Comparison of ENCODE assay signal across 23 cellular contexts in genomic region chr11:20042717-20043392, GRCh38.
DNase-seq lines count a peak whose midpoint lies in the region; ATAC-seq, FAIRE-seq and TF ChIP-seq lines count a peak whose summit lies in the region.
"Had no signal": no experiment of that assay in that cellular context is flagged by ENCODE, and none has a peak within 500 bp of the region (broad histone marks: within the 10 kb centered on the region; RNA-seq: fewer than 3 reads in every experiment).

No MANE protein-coding gene starts in this region.

- no peaks in the 10 kb centered on the region for H4K20me1 ChIP-seq in hepatocyte (ENCODE audit: insufficient read depth, poor library complexity, severe bottlenecking)

- H3K9me2 ChIP-seq in hepatocyte (replicated peaks; ENCODE audit: insufficient read depth) = no peaks in the 10 kb centered on the region

- H3K79me2 ChIP-seq in hepatocyte = peaks cover 28% of the 10 kb centered on the region

- H3K4me3 ChIP-seq in heart right ventricle = no peak overlapping the region
- H3K4me3 ChIP-seq in hepatocyte = no peak overlapping the region
- no peak overlapping the region for H3K4me3 ChIP-seq in aorta (ENCODE audit: low read length in 2 of 2)
- H3K4me3 ChIP-seq in small intestine (ENCODE audit: low read depth in 1 of 2, low read length in 2 of 2) = no peak overlapping the region
- H3K4me3 ChIP-seq: K562, SK-N-MC had no signal

- no peak for ATAC-seq in heart right ventricle
- no peak for ATAC-seq in Right ventricle myocardium inferior
- no peak for ATAC-seq in aorta (ENCODE audit: low FRiP score)
- ATAC-seq in HG03442 (IDR thresholded peaks at IDR 0.05; ENCODE audit: unreplicated experiment) = no peak
- ATAC-seq: activated CD8-positive, alpha-beta T cell treated with anti-CD3 and anti-CD28 coated beads for 36 hours; K562 had no signal

- intact Hi-C loops in heart right ventricle (cut with DNase I) = loop anchor here in 1 of 10 donors (10.0 kb wide), 1 partner anchor 68 kb away; no protein-coding TSS in a partner anchor
- intact Hi-C loops in Right ventricle myocardium inferior (cut with DNase I) = no loop called here
- intact Hi-C loops in aorta (cut with DNase I) = no loop called here

- FAIRE-seq in small intestine (lab: Jason Lieb, UNC) = no peak
- FAIRE-seq: frontal cortex, GM12891, K562 had no signal

- H2AFZ ChIP-seq in hepatocyte = no peak overlapping the region

- no peak for TF ChIP-seq CTCF in heart right ventricle (IDR thresholded peaks at IDR 0.05)
- no peak for TF ChIP-seq CTCF in hepatocyte (IDR thresholded peaks at IDR 0.05; ENCODE audit: poor library complexity)

- H3K36me3 ChIP-seq in heart right ventricle = peaks cover 0 to 66% (median 0%) of the 10 kb centered on the region in 9 donors
- no peaks in the 10 kb centered on the region for H3K36me3 ChIP-seq in hepatocyte (replicated peaks; ENCODE audit: insufficient read depth, low read depth)
- H3K36me3 ChIP-seq in aorta (ENCODE audit: control insufficient read depth in 1 of 2, insufficient read depth in 2 of 2, low read length in 1 of 2) = peaks cover 0 to 9% of the 10 kb centered on the region in 2 donors
- H3K36me3 ChIP-seq in small intestine (ENCODE audit: control insufficient read depth in 2 of 2, insufficient read depth in 2 of 2, low read length in 2 of 2) = peaks cover 2% of the 10 kb centered on the region in 2 donors

- H3K27ac ChIP-seq in heart right ventricle (peak overlapping the region in 7 of 10 donors; percentile 10 to 74 (median 23)), hepatocyte (peak overlapping the region; percentile 79), aorta (ENCODE audit: low read depth in 1 of 2, low read length in 2 of 2) (peak overlapping the region; percentile 3 to 24), small intestine (ENCODE audit: low read depth in 1 of 2, low read length in 1 of 2) (no peak overlapping the region)
- H3K27ac ChIP-seq: neutrophil, SK-N-MC had no signal

- no peak for DNase-seq in heart right ventricle
- no peak for DNase-seq in Right ventricle myocardium inferior (ENCODE audit: missing footprints)
- DNase-seq in NCI-H69 (lab: John Stamatoyannopoulos, UW) = peak; percentile 95
- DNase-seq in hepatocyte (ENCODE audit: low spot score) = no peak
- DNase-seq in aorta = no peak
- DNase-seq in small intestine = no peak
- DNase-seq in DMS153 treated with DMSO at 0.1 percent for 48 hours (lab: John Stamatoyannopoulos, UW; ENCODE audit: unreplicated experiment) = no peak
- DNase-seq: activated CD8-positive, alpha-beta T cell treated with anti-CD3 and anti-CD28 coated beads for 36 hours; activated naive CD4-positive, alpha-beta T cell treated with anti-CD3 and anti-CD28 coated beads for 36 hours; activated T-cell treated with anti-CD3 and anti-CD28 coated beads, Interleukin-2, amount 50 U/mL, for 24 hours; CD4-positive, alpha-beta T cell; DMS53; erythroblast; left cardiac atrium; NCI-H2107; NCI-H774; T-helper 9 cell had no signal

- H3K4me1 ChIP-seq in heart right ventricle (peaks cover 5 to 66% (median 18%) of the 10 kb centered on the region in 9 donors), hepatocyte (ENCODE audit: insufficient read depth) (peaks cover 23% of the 10 kb centered on the region), aorta (ENCODE audit: control insufficient read depth in 1 of 2, insufficient read depth in 2 of 2, low read length in 2 of 2) (peaks cover 0 to 5% of the 10 kb centered on the region in 2 donors), small intestine (ENCODE audit: control insufficient read depth in 2 of 2, insufficient read depth in 1 of 2, low read depth in 1 of 2, low read length in 1 of 2) (no peaks in the 10 kb centered on the region)

- 56 to 62% methylated on average over 14 of the region's 14 CpGs for WGBS in heart right ventricle, 2 donors
- 75% methylated on average over 14 of the region's 14 CpGs for WGBS in hepatocyte (ENCODE audit: low lambda C conversion rate, missing lambda C conversion rate)
- WGBS in aorta, 2 donors = 30 to 34% methylated on average over 14 of the region's 14 CpGs
- WGBS in small intestine, 3 donors = 79 to 83% (median 81%) methylated on average over 14 of the region's 14 CpGs

- H3K27me3 ChIP-seq in heart right ventricle (no peaks in the 10 kb centered on the region), hepatocyte (no peaks in the 10 kb centered on the region), aorta (ENCODE audit: control insufficient read depth in 1 of 2, insufficient read depth in 2 of 2, low read length in 1 of 2) (no peaks in the 10 kb centered on the region), small intestine (ENCODE audit: control insufficient read depth in 2 of 2, insufficient read depth in 2 of 2, low read length in 2 of 2) (no peaks in the 10 kb centered on the region)
- H3K27me3 ChIP-seq: neutrophil had no signal

- no peak overlapping the region for H3K4me2 ChIP-seq in hepatocyte

- H3K9me3 ChIP-seq in heart right ventricle (no peaks in the 10 kb centered on the region), hepatocyte (ENCODE audit: low read depth) (no peaks in the 10 kb centered on the region), aorta (ENCODE audit: control insufficient read depth, low read length) (no peaks in the 10 kb centered on the region), small intestine (ENCODE audit: control insufficient read depth, low read depth) (no peaks in the 10 kb centered on the region)
- H3K9me3 ChIP-seq: neutrophil had no signal

Comparison
In these comparisons a context has a peak if more than half of its experiments do, and no peak if none do; other contexts are left out.
1. H3K27ac ChIP-seq: peak in heart right ventricle (7 of 10), hepatocyte (single experiment) and aorta (2 of 2); none in small intestine (0 of 2).